8 cellular contexts compared by ENCODE assay signal in genomic region chr16:31727553-31727952, GRCh38.
"Had no signal": no experiment of that assay in that cellular context is flagged by ENCODE, and none has a peak within 500 bp of the region (broad histone marks: within the 10 kb centered on the region; RNA-seq: fewer than 3 reads in every experiment).

No MANE protein-coding gene starts in this region.

- H2AFZ ChIP-seq: GM23248 had no signal

- H3K9ac ChIP-seq: GM23248 had no signal

- H3K4me1 ChIP-seq: HAP-1 had no signal

- H3K27ac ChIP-seq: GM23248 had no signal

- H3K9me3 ChIP-seq: HAP-1 had no signal

- DNase-seq: GM23248, GOT3, H7, HFFc6, IMR-90, KBM-7 had no signal

- H3K4me3 ChIP-seq: GM23248, HAP-1 had no signal

- H3K4me3 Mint-ChIP-seq: HFFc6 had no signal

- ATAC-seq: HCT116 had no signal

- H3K27ac Mint-ChIP-seq: HFFc6 had no signal
